ENCODE assay signal across 8 cellular contexts in the genomic region with DNA sequence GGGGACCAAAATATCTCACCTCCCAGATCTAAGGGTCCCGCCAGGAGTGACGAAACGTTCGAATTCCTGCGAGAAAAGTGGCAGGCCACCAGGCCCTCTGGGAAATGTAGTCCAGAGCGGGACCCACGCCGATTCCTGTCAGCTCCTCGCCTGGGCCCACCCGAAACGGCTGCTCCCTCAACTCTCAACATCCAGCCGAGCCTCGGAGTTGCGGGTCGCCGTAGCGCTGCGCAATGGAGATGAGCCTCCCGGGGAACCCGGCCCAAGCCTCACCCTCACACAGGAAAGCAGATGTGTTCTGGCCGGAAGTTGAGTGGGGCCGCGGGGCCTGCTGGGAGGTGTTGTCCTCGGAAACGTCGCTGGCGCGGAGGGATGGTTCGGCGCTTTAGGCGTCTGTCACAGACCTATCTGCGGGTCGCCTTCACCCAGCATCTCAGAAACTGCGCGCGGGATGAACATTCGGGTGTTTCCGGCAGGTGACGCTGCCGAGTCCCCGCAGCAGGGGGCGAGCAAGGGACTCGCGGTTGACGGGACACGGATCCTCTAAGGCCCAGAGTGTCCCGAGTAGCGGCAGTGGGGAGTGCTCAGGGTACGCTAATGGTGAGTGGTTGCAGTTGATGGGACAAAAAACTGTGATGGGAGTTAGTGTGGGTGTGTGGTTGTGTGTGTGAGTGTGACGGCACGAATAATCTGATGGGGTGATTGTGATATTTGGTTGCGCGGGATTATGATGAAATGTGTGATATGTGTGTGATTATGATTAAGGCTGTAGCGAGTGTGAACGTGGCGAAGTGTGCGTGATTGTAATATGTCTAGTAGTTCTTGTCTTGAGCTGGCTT. TPM values are rescaled to one million over a fixed set of nuclear protein-coding genes. Genes with fewer than 3 reads are reported as not detected.
A peak's percentile ranks its signal among the peaks of the same experiment; 100 is the strongest.
DNase-seq lines count a peak whose midpoint lies in the region; ATAC-seq, FAIRE-seq and TF ChIP-seq lines count a peak whose summit lies in the region.

Gene ZNF568 (plus strand): TSS at position 341 of the 839 bp plus-strand sequence. CDS start 6,439 bp downstream, outside the sequence.
Gene ZNF829 (minus strand): TSS at position 300 of the 839 bp plus-strand sequence. CDS start 1,124 bp downstream, outside the sequence.

- CTCF ChIA-PET in BJ (lab: Yijun Ruan, JAX), result interaction anchor here (0.6 to 1.0 kb wide), 3 partner anchors 10 to 249 kb away, joined by 3 read pairs; no protein-coding TSS in a partner anchor

- FAIRE-seq in GM19239 (lab: Jason Lieb, UNC), result peak; percentile 64

- peak within 1 kb of the TSS; percentile 85 to 89 for H3K4me3 Mint-ChIP-seq in activated T-cell treated with anti-CD3 and anti-CD28 coated beads, Interleukin-2, amount 50 U/mL, for 72 hours

- H3K36me3 ChIP-seq in BJ (ENCODE audit: control insufficient read depth, insufficient read depth, low read length), result 0 out of 2 replicates have a peak, but pooled peaks cover 2% of the 10 kb centered on the region
- peaks cover 21% of the 10 kb centered on the region for H3K36me3 ChIP-seq in NT2/D1 (ENCODE audit: insufficient read depth, insufficient read length, low read length)
- peaks cover 14 to 57% (median 37%) of the 10 kb centered on the region in 4 donors for H3K36me3 ChIP-seq in esophagus muscularis mucosa
- H3K36me3 ChIP-seq in muscle layer of colon (ENCODE audit: insufficient read depth, low read length), result peaks cover 17% of the 10 kb centered on the region

- ATAC-seq in HG03469 (IDR thresholded peaks at IDR 0.05; ENCODE audit: unreplicated experiment), result peak; percentile 62
- ATAC-seq in activated T-cell treated with anti-CD3 and anti-CD28 coated beads, Interleukin-2, amount 50 U/mL, for 72 hours (replicated peaks in 1 of 2), result peak; percentile 98

- no peak for TF ChIP-seq POLR2A in esophagus muscularis mucosa (IDR thresholded peaks at IDR 0.05; ENCODE audit: low read depth)

- no peak for TF ChIP-seq EP300 in esophagus muscularis mucosa (IDR thresholded peaks at IDR 0.05)

- H3K36me3 Mint-ChIP-seq in activated T-cell treated with anti-CD3 and anti-CD28 coated beads, Interleukin-2, amount 50 U/mL, for 72 hours (ENCODE audit: insufficient read depth in 2 of 2), result peaks cover 32 to 73% of the 10 kb centered on the region in 2 donors

- DNase-seq in BJ (ENCODE audit: low read depth) (peak; percentile 52), GM19239 (ENCODE audit: insufficient read length, low spot score) (peak; percentile 50), NT2/D1 (ENCODE audit: low read depth, low spot score) (peak; percentile 72), esophagus muscularis mucosa (ENCODE audit: extremely low spot score) (peak; percentile 98)
- peak; percentile 94 to 96 for DNase-seq in activated T-cell treated with anti-CD3 and anti-CD28 coated beads, Interleukin-2, amount 50 U/mL, for 72 hours
- DNase-seq in stimulated activated CD8-positive, alpha-beta memory T cell treated with anti-CD3 and anti-CD28 coated beads, Interleukin-4, amount 100 ng/mL, for 48 hours, result peak; percentile 92

- no peaks in the 10 kb centered on the region for H3K27me3 ChIP-seq in BJ (ENCODE audit: control insufficient read depth, insufficient read depth, low read length)
- H3K27me3 ChIP-seq in NT2/D1 (ENCODE audit: insufficient read depth, insufficient read length), result no peaks in the 10 kb centered on the region
- no peaks in the 10 kb centered on the region for H3K27me3 ChIP-seq in esophagus muscularis mucosa
- no peaks in the 10 kb centered on the region for H3K27me3 ChIP-seq in muscle layer of colon (ENCODE audit: control insufficient read depth in 1 of 2, insufficient read depth in 2 of 2, low read length in 2 of 2)

- POLR2A ChIA-PET in BJ (lab: Charles Lee), result no interaction called here

- no peaks in the 10 kb centered on the region for H3K27me3 Mint-ChIP-seq in activated T-cell treated with anti-CD3 and anti-CD28 coated beads, Interleukin-2, amount 50 U/mL, for 72 hours (ENCODE audit: low read depth)

- TF ChIP-seq CTCF in BJ (IDR thresholded peaks at IDR 0.05; ENCODE audit: insufficient read depth, low read depth, low read length) (peak; percentile 81), esophagus muscularis mucosa (IDR thresholded peaks at IDR 0.05) (peak; percentile 57 to 68 (median 61))

- peaks cover 24% of the 10 kb centered on the region for H3K4me1 Mint-ChIP-seq in activated T-cell treated with anti-CD3 and anti-CD28 coated beads, Interleukin-2, amount 50 U/mL, for 72 hours (ENCODE audit: low read depth)

- H3K9ac ChIP-seq in NT2/D1 (ENCODE audit: insufficient read length, low read depth) (peak within 1 kb of the TSS; percentile 96), muscle layer of colon (ENCODE audit: low read length) (peak within 1 kb of the TSS; percentile 84)

- H3K27ac ChIP-seq in esophagus muscularis mucosa (replicated peaks in 1 of 4), result peak within 1 kb of the TSS; percentile 91 to 97 (median 96)
- peak within 1 kb of the TSS; percentile 77 for H3K27ac ChIP-seq in muscle layer of colon (ENCODE audit: low read depth, low read length)

- H3K27ac Mint-ChIP-seq in activated T-cell treated with anti-CD3 and anti-CD28 coated beads, Interleukin-2, amount 50 U/mL, for 72 hours, result peak within 1 kb of the TSS; percentile 87

- no peaks in the 10 kb centered on the region for H3K9me3 ChIP-seq in NT2/D1 (ENCODE audit: insufficient read depth, low read length)
- peaks cover 0 to 6% (median 3%) of the 10 kb centered on the region in 4 donors for H3K9me3 ChIP-seq in esophagus muscularis mucosa
- no peaks in the 10 kb centered on the region for H3K9me3 ChIP-seq in muscle layer of colon (ENCODE audit: low read length)

- H3K4me1 ChIP-seq in NT2/D1 (ENCODE audit: insufficient read depth, insufficient read length) (peaks cover 3% of the 10 kb centered on the region), esophagus muscularis mucosa (peaks cover 12 to 21% (median 18%) of the 10 kb centered on the region in 4 donors), muscle layer of colon (ENCODE audit: insufficient read depth, low read length) (peaks cover 12% of the 10 kb centered on the region)

- H3K9me3 Mint-ChIP-seq in activated T-cell treated with anti-CD3 and anti-CD28 coated beads, Interleukin-2, amount 50 U/mL, for 72 hours, result peaks cover 9 to 16% of the 10 kb centered on the region in 2 donors

- intact Hi-C loops in esophagus muscularis mucosa (cut with DNase I), result loop anchor here (5.0 to 10.0 kb wide), 2 partner anchors 64 to 141 kb away; partner anchors contain the start of genes ZNF345 and ZNF850

- WGBS in esophagus muscularis mucosa, result under 1% methylated on average over 28 of the region's 57 CpGs

- peak within 1 kb of the TSS; percentile 85 for H3K4me3 ChIP-seq in BJ (ENCODE audit: low read depth, low read length)
- H3K4me3 ChIP-seq in NT2/D1 (ENCODE audit: insufficient read length, low read depth), result peak within 1 kb of the TSS; percentile 90
- H3K4me3 ChIP-seq in esophagus muscularis mucosa, result peak within 1 kb of the TSS; percentile 78 to 89 (median 86)
- peak within 1 kb of the TSS; percentile 55 to 97 for H3K4me3 ChIP-seq in muscle layer of colon (ENCODE audit: low read depth in 1 of 2, low read length in 2 of 2)

RNA-seq across cellular contexts. Expression of gene ZNF568, which starts in this region (rescaled TPM):
- 5.4 and 7.0 TPM in 2 replicates for polyA plus RNA-seq in BJ (2011; rRNA removed)
- 3.6 and 5.7 TPM in 2 replicates for polyA minus RNA-seq in BJ (2011; rRNA and poly(A)+ RNA removed)
- total RNA-seq in activated T-cell treated with anti-CD3 and anti-CD28 coated beads, Interleukin-2, amount 50 U/mL, for 72 hours, result 10 to 100 TPM; 15.4 to 17.9 TPM
- 10 to 100 TPM in 3 of 4 donors, 1 to 10 TPM in 1; 9.1 to 14.7 (median 12.6) TPM for total RNA-seq in esophagus muscularis mucosa

RNA-seq across cellular contexts. Expression of gene ZNF829, which starts in this region (rescaled TPM):
- 1.2 and 1.5 TPM in 2 replicates for polyA plus RNA-seq in BJ (2011; rRNA removed)
- 1.4 and 1.7 TPM in 2 replicates for polyA minus RNA-seq in BJ (2011; rRNA and poly(A)+ RNA removed)
- 1 to 10 TPM; 7.4 to 9.0 TPM for total RNA-seq in activated T-cell treated with anti-CD3 and anti-CD28 coated beads, Interleukin-2, amount 50 U/mL, for 72 hours
- 1 to 10 TPM; 2.5 to 5.4 (median 4.1) TPM for total RNA-seq in esophagus muscularis mucosa

Comparison
In these comparisons a context has a peak if more than half of its experiments do, and no peak if none do; other contexts are left out.
1. Peak in every context shown above with its lines: DNase-seq, ATAC-seq, H3K4me3 ChIP-seq and H3K27ac ChIP-seq.